Comparison of ENCODE assay signal across 1 cellular context in genomic region chr9:99840061-99840460, GRCh38.
TF ChIP-seq lines count a peak whose summit lies in the region.

No MANE protein-coding gene starts in this region.

TF ChIP-seq in HepG2, 621 proteins besides CTCF, POLR2A, EP300 and RAD21 (continued from another document):
- TF ChIP-seq ZBTB25 (CRISPR knock-in tag; IDR thresholded peaks at IDR 0.05) (no peak), ZNF234 (CRISPR knock-in tag; conservative IDR thresholded peaks at IDR 0.05) (no peak), KLF13 (CRISPR knock-in tag; IDR thresholded peaks at IDR 0.05) (no peak), ZNF678 (CRISPR knock-in tag; IDR thresholded peaks at IDR 0.05) (no peak), RBAK (CRISPR knock-in tag; IDR thresholded peaks at IDR 0.05) (no peak), IRF1 (CRISPR knock-in tag; IDR thresholded peaks at IDR 0.05; ENCODE audit: low read depth) (no peak), ZXDC (CRISPR knock-in tag; IDR thresholded peaks at IDR 0.05) (no peak), ATF1 (CRISPR knock-in tag; IDR thresholded peaks at IDR 0.05) (no peak), RNF2 (conservative IDR thresholded peaks at IDR 0.05; ENCODE audit: low read depth) (no peak)
TF ChIP-seq in HepG2: peak in this region for 0.
